8 cellular contexts compared by ENCODE assay signal in the genomic region with DNA sequence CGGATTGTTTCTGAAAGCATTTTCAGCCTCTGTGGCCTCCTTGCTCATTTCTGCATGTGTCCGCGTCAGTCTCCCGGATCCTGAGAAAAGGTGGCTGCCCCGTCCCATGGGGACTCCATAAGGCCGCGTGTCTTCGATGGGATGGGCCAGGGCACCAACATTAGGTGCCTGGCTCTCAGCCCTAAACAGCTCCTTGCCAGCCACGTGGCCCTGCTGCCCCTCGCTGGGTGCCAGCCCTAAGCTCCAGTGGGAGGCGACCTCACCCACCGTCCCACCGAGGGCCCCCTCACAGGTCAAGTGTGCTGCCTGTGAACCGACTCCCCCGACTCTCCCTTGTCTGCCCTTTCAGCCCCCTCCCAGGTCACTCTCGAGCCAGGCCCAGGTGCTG. TPM values are rescaled to one million over a fixed set of nuclear protein-coding genes. Genes with fewer than 3 reads are reported as not detected.
DNase-seq lines count a peak whose midpoint lies in the region; ATAC-seq and TF ChIP-seq lines count a peak whose summit lies in the region.

No MANE protein-coding gene starts in this region.

- peaks cover 32% of the 10 kb centered on the region for H3K36me3 ChIP-seq in adipocyte (ENCODE audit: control insufficient read depth, insufficient read depth, low read length, severe bottlenecking)
- peaks cover 19% of the 10 kb centered on the region for H3K36me3 ChIP-seq in thoracic aorta

- POLR2A ChIA-PET in AG04449 (lab: Yijun Ruan, JAX) = interaction anchor here (3.6 kb wide), 1 partner anchor 27 kb away, joined by 21 read pairs; a partner anchor contains a TSS

- peak overlapping the region; percentile 96 for H3K9ac ChIP-seq in adipocyte (ENCODE audit: low read length)

- peak overlapping the region; percentile 86 for H3K4me3 ChIP-seq in AG04449 (ENCODE audit: low read depth, low read length)
- peak overlapping the region; percentile 91 for H3K4me3 ChIP-seq in adipocyte (ENCODE audit: low read length)
- H3K4me3 ChIP-seq in thoracic aorta = peak overlapping the region; percentile 72

- CTCF ChIA-PET in AG04449 (lab: Yijun Ruan, JAX) = interaction anchor here (1.2 kb wide), 1 partner anchor 23 kb away, joined by 4 read pairs; no protein-coding TSS in a partner anchor

- H3K4me1 ChIP-seq in adipocyte (ENCODE audit: control insufficient read depth, insufficient read depth, low read length) (peaks cover 52% of the 10 kb centered on the region), thoracic aorta (ENCODE audit: control insufficient read depth in 1 of 2, low read depth in 2 of 2) (peaks cover 12 to 28% of the 10 kb centered on the region in 2 donors)

- H3K27me3 ChIP-seq in adipocyte (replicated peaks; ENCODE audit: control insufficient read depth, insufficient read depth, low read length) = no peaks in the 10 kb centered on the region
- no peaks in the 10 kb centered on the region for H3K27me3 ChIP-seq in layer of hippocampus (ENCODE audit: control insufficient read depth, insufficient read depth, low read length)
- H3K27me3 ChIP-seq in thoracic aorta (replicated peaks; ENCODE audit: insufficient read depth) = no peaks in the 10 kb centered on the region

- H3K9me3 ChIP-seq in adipocyte (ENCODE audit: control insufficient read depth, low read length) (no peaks in the 10 kb centered on the region), thoracic aorta (no peaks in the 10 kb centered on the region)

- TF ChIP-seq CTCF in AG04449 (IDR thresholded peaks at IDR 0.05; ENCODE audit: insufficient read depth, low read length, missing control alignments) (no peak), thoracic aorta (IDR thresholded peaks at IDR 0.05) (no peak), GM10266 (IDR thresholded peaks at IDR 0.05; ENCODE audit: control insufficient read depth, insufficient read depth, low read depth, missing control alignments) (no peak)

- ATAC-seq in HG02642 (IDR thresholded peaks at IDR 0.05; ENCODE audit: poor library complexity, unreplicated experiment) (peak; percentile 3), thoracic aorta (ENCODE audit: insufficient number of reproducible peaks, low FRiP score, low read depth) (no peak)

- DNase-seq in AG04449 (ENCODE audit: low read depth, low spot score) (no peak), adipocyte (ENCODE audit: low read depth) (no peak), thoracic aorta (ENCODE audit: low spot score) (no peak), GM10266 (ENCODE audit: extremely low spot score) (no peak), ureter (ENCODE audit: low spot score) (no peak), HuH-7.5 (ENCODE audit: low spot score) (no peak)

- peak overlapping the region; percentile 95 for H3K27ac ChIP-seq in layer of hippocampus (ENCODE audit: low read depth, low read length)
- H3K27ac ChIP-seq in thoracic aorta = peak overlapping the region; percentile 89 to 93

RNA-seq across cellular contexts. Expression of a gene that starts 0.9 kb away (rescaled TPM):
- 10 to 100 TPM; 78.3 to 94.8 TPM for total RNA-seq in thoracic aorta
- 132 TPM for total RNA-seq in ureter

RNA-seq across cellular contexts. Expression of a gene that starts 27.4 kb away (rescaled TPM):
- total RNA-seq in thoracic aorta (100 to 1,000 TPM in 1 of 2 donors, 10 to 100 TPM in 1; 66.3 to 124 TPM), ureter (180 TPM)

RNA-seq across cellular contexts. Expression of a gene that starts 44.6 kb away (rescaled TPM):
- not detected for total RNA-seq in thoracic aorta
- not detected for total RNA-seq in ureter
